ENCODE assay signal across 10 cellular contexts in the genomic region with DNA sequence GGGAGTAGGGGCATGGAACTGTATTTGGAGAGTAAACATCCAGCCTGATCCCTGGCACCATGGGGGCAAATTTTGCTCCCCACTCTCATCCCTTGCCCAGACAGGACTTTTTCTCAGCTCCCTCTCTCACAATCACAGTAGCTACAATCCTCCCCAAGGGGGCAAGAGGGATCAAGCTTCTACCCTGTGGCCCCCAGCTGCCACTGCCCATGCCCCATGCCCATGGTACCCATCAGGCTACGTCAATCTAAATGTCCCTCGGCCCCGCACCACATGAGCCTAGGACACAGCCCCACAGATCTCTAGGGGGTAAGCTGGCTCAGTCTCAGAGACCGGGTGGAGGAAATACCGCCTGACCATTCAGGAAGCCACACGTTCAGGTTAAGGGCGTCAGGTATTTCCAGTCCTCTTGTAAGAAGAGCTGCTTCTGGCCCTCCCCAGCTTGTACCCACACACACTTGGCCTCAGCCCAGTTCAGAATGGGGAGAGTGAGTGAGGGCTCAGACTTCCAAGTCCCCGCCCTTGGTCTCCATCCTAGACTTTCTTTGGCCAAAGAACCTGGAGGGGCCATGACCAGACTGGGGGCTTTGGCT. TPM values are rescaled to one million over a fixed set of nuclear protein-coding genes. Genes with fewer than 3 reads are reported as not detected.
DNase-seq lines count a peak whose midpoint lies in the region; ATAC-seq, FAIRE-seq and TF ChIP-seq lines count a peak whose summit lies in the region.
"Had no signal": no experiment of that assay in that cellular context is flagged by ENCODE, and none has a peak within 500 bp of the region (broad histone marks: within the 10 kb centered on the region; RNA-seq: fewer than 3 reads in every experiment).

No MANE protein-coding gene starts in this region.

- H3K27me3 ChIP-seq in BLaER1 (no peaks in the 10 kb centered on the region), HUES6 (ENCODE audit: control insufficient read depth, insufficient read depth, low read length) (no peaks in the 10 kb centered on the region), pancreas (no peaks in the 10 kb centered on the region)

- WGBS in pancreas, 2 donors: 76 to 80% methylated on average over 8 of the region's 8 CpGs

- no peak for ATAC-seq in central memory CD8-positive, alpha-beta T cell (replicated peaks; ENCODE audit: extremely low read depth, poor library complexity, severe bottlenecking)
- ATAC-seq in natural killer cell treated with Interleukin-12 subunit alpha and Interleukin-12 subunit beta and Interleukin-15 and Interleukin-18, amount 100 ng/mL, for 72 hours: no peak
- ATAC-seq in HG03097 (IDR thresholded peaks at IDR 0.05; ENCODE audit: low FRiP score, unreplicated experiment) (no peak), GM19351 (IDR thresholded peaks at IDR 0.05; ENCODE audit: unreplicated experiment) (no peak), pancreas (no peak)

- H4K20me1 ChIP-seq in BLaER1: peaks cover 51% of the 10 kb centered on the region

- peak overlapping the region; percentile 55 for H3K27ac ChIP-seq in BLaER1
- H3K27ac ChIP-seq in HUES6 (ENCODE audit: low read depth, low read length): no peak overlapping the region
- no peak overlapping the region for H3K27ac ChIP-seq in pancreas

- peaks cover 34% of the 10 kb centered on the region for H3K4me1 Mint-ChIP-seq in central memory CD8-positive, alpha-beta T cell
- peaks cover 16 to 30% of the 10 kb centered on the region in 2 donors for H3K4me1 Mint-ChIP-seq in natural killer cell treated with Interleukin-12 subunit alpha and Interleukin-12 subunit beta and Interleukin-15 and Interleukin-18, amount 100 ng/mL, for 72 hours (ENCODE audit: low read depth in 2 of 2)

- no peak for TF ChIP-seq CTCF in pancreas (IDR thresholded peaks at IDR 0.05)

- H3K9ac ChIP-seq in BLaER1 (peak overlapping the region; percentile 52), HUES6 (ENCODE audit: low read length) (no peak overlapping the region)

- H3K4me2 ChIP-seq in BLaER1: peak overlapping the region; percentile 98

- H3K9me3 ChIP-seq in BLaER1: no peaks in the 10 kb centered on the region
- no peaks in the 10 kb centered on the region for H3K9me3 ChIP-seq in HUES6 (ENCODE audit: control insufficient read depth, insufficient read depth, low read depth, low read length)
- H3K9me3 ChIP-seq in pancreas: no peaks in the 10 kb centered on the region

- peak overlapping the region; percentile 87 for H3K4me3 ChIP-seq in BLaER1
- peak overlapping the region; percentile 66 for H3K4me3 ChIP-seq in HUES6 (ENCODE audit: low read depth, low read length)
- no peak overlapping the region for H3K4me3 ChIP-seq in pancreas

- no peak for FAIRE-seq in pancreas (lab: Jason Lieb, UNC)
- FAIRE-seq: endothelial cell of umbilical vein had no signal

- H3K4me1 ChIP-seq in BLaER1 (peaks cover 55% of the 10 kb centered on the region), HUES6 (ENCODE audit: control insufficient read depth, insufficient read depth, low read length) (peaks cover 29% of the 10 kb centered on the region), pancreas (no peaks in the 10 kb centered on the region)

- peaks cover 13% of the 10 kb centered on the region for H3K36me3 Mint-ChIP-seq in central memory CD8-positive, alpha-beta T cell (ENCODE audit: insufficient read depth)
- no peaks in the 10 kb centered on the region for H3K36me3 Mint-ChIP-seq in natural killer cell treated with Interleukin-12 subunit alpha and Interleukin-12 subunit beta and Interleukin-15 and Interleukin-18, amount 100 ng/mL, for 72 hours

- no peaks in the 10 kb centered on the region for H3K9me3 Mint-ChIP-seq in central memory CD8-positive, alpha-beta T cell
- H3K9me3 Mint-ChIP-seq in natural killer cell treated with Interleukin-12 subunit alpha and Interleukin-12 subunit beta and Interleukin-15 and Interleukin-18, amount 100 ng/mL, for 72 hours: no peaks in the 10 kb centered on the region

- H3K27me3 Mint-ChIP-seq in central memory CD8-positive, alpha-beta T cell: no peaks in the 10 kb centered on the region
- no peaks in the 10 kb centered on the region for H3K27me3 Mint-ChIP-seq in natural killer cell treated with Interleukin-12 subunit alpha and Interleukin-12 subunit beta and Interleukin-15 and Interleukin-18, amount 100 ng/mL, for 72 hours

- intact Hi-C loops in pancreas (cut with DNase I): no loop called here

- H3K4me3 Mint-ChIP-seq in central memory CD8-positive, alpha-beta T cell: peak overlapping the region; percentile 95
- peak overlapping the region; percentile 94 for H3K4me3 Mint-ChIP-seq in natural killer cell treated with Interleukin-12 subunit alpha and Interleukin-12 subunit beta and Interleukin-15 and Interleukin-18, amount 100 ng/mL, for 72 hours

- peaks cover 43% of the 10 kb centered on the region for H3K36me3 ChIP-seq in BLaER1
- H3K36me3 ChIP-seq in HUES6 (ENCODE audit: control insufficient read depth, insufficient read depth, low read length): peaks cover 29% of the 10 kb centered on the region
- H3K36me3 ChIP-seq in pancreas: no peaks in the 10 kb centered on the region

- H3K27ac Mint-ChIP-seq in central memory CD8-positive, alpha-beta T cell (ENCODE audit: low read depth): peak overlapping the region; percentile 81
- peak overlapping the region in 1 of 2 donors; percentile 28 for H3K27ac Mint-ChIP-seq in natural killer cell treated with Interleukin-12 subunit alpha and Interleukin-12 subunit beta and Interleukin-15 and Interleukin-18, amount 100 ng/mL, for 72 hours

- DNase-seq in central memory CD8-positive, alpha-beta T cell (ENCODE audit: low spot score in 2 of 2): no peak
- DNase-seq in natural killer cell treated with Interleukin-12 subunit alpha and Interleukin-12 subunit beta and Interleukin-15 and Interleukin-18, amount 100 ng/mL, for 72 hours (ENCODE audit: low spot score): no peak
- DNase-seq in NCI-H2227 treated with DMSO at 0.1 percent for 48 hours (lab: John Stamatoyannopoulos, UW) (no peak), pancreas (no peak)
- DNase-seq: T-helper 9 cell had no signal

RNA-seq across cellular contexts. Expression of a gene that starts 1.8 kb away (rescaled TPM):
- total RNA-seq in natural killer cell treated with Interleukin-12 subunit alpha and Interleukin-12 subunit beta and Interleukin-15 and Interleukin-18, amount 100 ng/mL, for 72 hours: 10 to 100 TPM; 18.8 to 49.9 TPM
- total RNA-seq in pancreas: 1 to 10 TPM; 1.8 to 3.3 (median 2.4) TPM
- 1 to 10 TPM; 6.5 to 6.8 TPM for polyA plus RNA-seq in pancreas

RNA-seq across cellular contexts. Expression of a gene that starts 4.4 kb away (rescaled TPM):
- total RNA-seq in natural killer cell treated with Interleukin-12 subunit alpha and Interleukin-12 subunit beta and Interleukin-15 and Interleukin-18, amount 100 ng/mL, for 72 hours: 1,000 to 10,000 TPM; 1,326 to 1,683 TPM
- total RNA-seq in pancreas: 1,000 to 10,000 TPM in 3 of 6 donors, 100 to 1,000 TPM in 3; 925 to 1,465 (median 1,055) TPM
- 1,000 to 10,000 TPM; 1,688 to 1,714 TPM for polyA plus RNA-seq in pancreas

RNA-seq across cellular contexts. Expression of a gene that starts 29.7 kb away (rescaled TPM):
- total RNA-seq in natural killer cell treated with Interleukin-12 subunit alpha and Interleukin-12 subunit beta and Interleukin-15 and Interleukin-18, amount 100 ng/mL, for 72 hours: not detected
- total RNA-seq in pancreas: under 1 TPM in 4 of 6 donors, not detected in 2; 0.31 to 0.87 (median 0.72) TPM
- polyA plus RNA-seq in pancreas: 1 to 10 TPM in 1 of 2 donors, not detected in 1; 1.0 TPM
- total RNA-seq: endothelial cell of umbilical vein had no signal
- polyA plus RNA-seq: endothelial cell of umbilical vein had no signal

RNA-seq across cellular contexts. Expression of a gene that starts 30.1 kb away (rescaled TPM):
- under 1 TPM in 1 of 2 donors, not detected in 1; 0.12 TPM for total RNA-seq in natural killer cell treated with Interleukin-12 subunit alpha and Interleukin-12 subunit beta and Interleukin-15 and Interleukin-18, amount 100 ng/mL, for 72 hours
- under 1 TPM in 3 of 6 donors, not detected in 3; 0.08 to 0.12 (median 0.09) TPM for total RNA-seq in pancreas
- polyA plus RNA-seq in pancreas: under 1 TPM; 0.07 to 0.11 TPM
- total RNA-seq: endothelial cell of umbilical vein had no signal
- polyA plus RNA-seq: endothelial cell of umbilical vein had no signal

RNA-seq across cellular contexts. Expression of a gene that starts 44.2 kb away (rescaled TPM):
- total RNA-seq in natural killer cell treated with Interleukin-12 subunit alpha and Interleukin-12 subunit beta and Interleukin-15 and Interleukin-18, amount 100 ng/mL, for 72 hours: under 1 TPM in 1 of 2 donors, not detected in 1; 0.43 TPM
- total RNA-seq in pancreas: 1 to 10 TPM in 5 of 6 donors, under 1 TPM in 1; 0.88 to 5.6 (median 1.8) TPM
- 1 to 10 TPM; 1.8 to 4.0 TPM for polyA plus RNA-seq in pancreas
- total RNA-seq: endothelial cell of umbilical vein had no signal

Comparison
In these comparisons a context has a peak if more than half of its experiments do, and no peak if none do; other contexts are left out.
1. H3K4me3 ChIP-seq: peak in BLaER1 (single experiment) and HUES6 (single experiment); none in pancreas (0 of 4).
2. RNA of a gene that starts 1.8 kb away (total RNA-seq): 18.8 to 49.9 TPM in natural killer cell treated with Interleukin-12 subunit alpha and Interleukin-12 subunit beta and Interleukin-15 and Interleukin-18, amount 100 ng/mL, for 72 hours; 1.8 to 3.3 TPM in pancreas; every median in the first group is over 4 times any median in the second.